8 cellular contexts compared by ENCODE assay signal in genomic region chr19:17245535-17245984, GRCh38. TPM values are rescaled to one million over a fixed set of nuclear protein-coding genes. Genes with fewer than 3 reads are reported as not detected.
A peak's percentile ranks its signal among the peaks of the same experiment; 100 is the strongest.
DNase-seq lines count a peak whose midpoint lies in the region; ATAC-seq, FAIRE-seq and TF ChIP-seq lines count a peak whose summit lies in the region.

Gene NR2F6 (minus strand): TSS chr19:17245919. CDS start chr19:17245220, 699 bp downstream.

- DNase-seq in PC-3 (no peak), endothelial cell of umbilical vein (ENCODE audit: low read depth, low spot score) (no peak), putamen (ENCODE audit: low spot score) (no peak), iPS-NIHi7 (ENCODE audit: extremely low spot score) (no peak), midbrain (lab: John Stamatoyannopoulos, UW) (no peak)
- peak in 3 of 9 donors; percentile 18 to 38 (median 26) for DNase-seq in naive thymus-derived CD4-positive, alpha-beta T cell

- CTCF ChIA-PET in PC-3 (lab: Charles Lee) = no interaction called here
- CTCF ChIA-PET in endothelial cell of umbilical vein (lab: Charles Lee) = no interaction called here
- CTCF ChIA-PET in naive thymus-derived CD4-positive, alpha-beta T cell (lab: Charles Lee) = no interaction called here

- H3K4me1 ChIP-seq in PC-3 (ENCODE audit: insufficient read depth, low read length) (peaks cover 30% of the 10 kb centered on the region), endothelial cell of umbilical vein (ENCODE audit: control insufficient read depth, extremely low read depth, insufficient read depth, low read length) (peaks cover 28% of the 10 kb centered on the region)
- peaks cover 0 to 11% of the 10 kb centered on the region in 2 donors for H3K4me1 ChIP-seq in naive thymus-derived CD4-positive, alpha-beta T cell (ENCODE audit: control insufficient read depth in 2 of 2, insufficient read depth in 2 of 2, low read length in 2 of 2)

- H4K20me1 ChIP-seq in PC-3 (ENCODE audit: low read length) (peaks cover 13% of the 10 kb centered on the region), endothelial cell of umbilical vein (replicated peaks; ENCODE audit: control insufficient read depth, extremely low read depth, insufficient read depth, low read length) (no peaks in the 10 kb centered on the region)

- peak within 1 kb of the TSS; percentile 84 for H3K4me3 ChIP-seq in PC-3 (ENCODE audit: low read length)
- peak within 1 kb of the TSS; percentile 65 to 84 (median 74) for H3K4me3 ChIP-seq in endothelial cell of umbilical vein (replicated peaks in 1 of 3; ENCODE audit: insufficient read depth in 1 of 3, low read depth in 1 of 3, low read length in 3 of 3)
- peak within 1 kb of the TSS; percentile 55 for H3K4me3 ChIP-seq in naive thymus-derived CD4-positive, alpha-beta T cell (ENCODE audit: low read length)

- no peak within 1 kb of the TSS; the same call in 1 of the 2 replicates for H3K27ac ChIP-seq in PC-3 (ENCODE audit: low read length)
- peak within 1 kb of the TSS; percentile 58 for H3K27ac ChIP-seq in endothelial cell of umbilical vein (ENCODE audit: insufficient read depth, low read depth, low read length)
- H3K27ac ChIP-seq in naive thymus-derived CD4-positive, alpha-beta T cell (ENCODE audit: low read depth, low read length) = peak within 1 kb of the TSS; percentile 60

- BruUV-seq in PC-3 (replicated peaks; lab: Mats Ljungman, UMichigan) (no TSS peak), endothelial cell of umbilical vein (replicated peaks; lab: Mats Ljungman, UMichigan) (no TSS peak)

- H3K4me2 ChIP-seq in PC-3 (ENCODE audit: low read length) (peak within 1 kb of the TSS; percentile 95), endothelial cell of umbilical vein (ENCODE audit: insufficient read depth, low read length) (peak within 1 kb of the TSS; percentile 81)

- no peaks in the 10 kb centered on the region for H3F3A ChIP-seq in PC-3 (ENCODE audit: low read length, unreplicated experiment)

- H3K9me3 ChIP-seq in PC-3 (ENCODE audit: low read length) (no peaks in the 10 kb centered on the region), endothelial cell of umbilical vein (replicated peaks; ENCODE audit: control insufficient read depth, insufficient read depth, low read length) (no peaks in the 10 kb centered on the region)
- no peaks in the 10 kb centered on the region for H3K9me3 ChIP-seq in naive thymus-derived CD4-positive, alpha-beta T cell (ENCODE audit: control insufficient read depth in 2 of 3, low read length in 3 of 3)

- H3K27me3 Mint-ChIP-seq in naive thymus-derived CD4-positive, alpha-beta T cell = peaks cover 0 to 16% (median 0%) of the 10 kb centered on the region in 5 donors

- H2AFZ ChIP-seq in PC-3 (ENCODE audit: low read length) (peak within 1 kb of the TSS; percentile 90), endothelial cell of umbilical vein (ENCODE audit: low read depth, low read length) (peak within 1 kb of the TSS; percentile 91)

- H3K36me3 Mint-ChIP-seq in naive thymus-derived CD4-positive, alpha-beta T cell = no peaks in the 10 kb centered on the region

- POLR2A ChIA-PET in PC-3 (lab: Charles Lee; ENCODE audit: unreplicated experiment) = no interaction called here
- POLR2A ChIA-PET in endothelial cell of umbilical vein (lab: Charles Lee) = no interaction called here
- POLR2A ChIA-PET in naive thymus-derived CD4-positive, alpha-beta T cell (lab: Charles Lee) = interaction anchor here (1.0 kb wide), 1 partner anchor 30 kb away, joined by 3 read pairs; the partner anchor contains the start of gene USE1

- H3K36me3 ChIP-seq in PC-3 (ENCODE audit: low read depth, low read length) (no peaks in the 10 kb centered on the region), endothelial cell of umbilical vein (ENCODE audit: control insufficient read depth in 2 of 2, extremely low read depth in 1 of 2, insufficient read depth in 2 of 2, low read length in 2 of 2) (peaks cover 0 to 8% of the 10 kb centered on the region in 2 experiments)
- no peaks in the 10 kb centered on the region for H3K36me3 ChIP-seq in naive thymus-derived CD4-positive, alpha-beta T cell (ENCODE audit: control insufficient read depth in 2 of 3, insufficient read depth in 3 of 3, low read length in 3 of 3)

- H3K9ac ChIP-seq in PC-3 (ENCODE audit: low read length) (peak within 1 kb of the TSS; percentile 70), endothelial cell of umbilical vein (replicated peaks; ENCODE audit: extremely low read depth, insufficient read depth, low read length) (peak within 1 kb of the TSS; percentile 62)

- peaks cover 0 to 2% (median 0%) of the 10 kb centered on the region in 11 donors for H3K9me3 Mint-ChIP-seq in naive thymus-derived CD4-positive, alpha-beta T cell

- peak within 1 kb of the TSS in 7 of 9 donors; percentile 31 to 86 (median 74) for H3K27ac Mint-ChIP-seq in naive thymus-derived CD4-positive, alpha-beta T cell

- no peak for TF ChIP-seq CTCF in PC-3 (conservative IDR thresholded peaks at IDR 0.05; ENCODE audit: low read depth, low read length)
- no peak for TF ChIP-seq CTCF in endothelial cell of umbilical vein (IDR thresholded peaks at IDR 0.05; ENCODE audit: extremely low read depth in 1 of 2, insufficient read depth in 1 of 2, low read depth in 1 of 2, low read length in 2 of 2)

- peak; percentile 14 for ATAC-seq in GM21447 (IDR thresholded peaks at IDR 0.05; ENCODE audit: unreplicated experiment)
- ATAC-seq in PC-3 = no peak
- ATAC-seq in naive thymus-derived CD4-positive, alpha-beta T cell = peak; percentile 28
- no peak for ATAC-seq in GM21786 (IDR thresholded peaks at IDR 0.05; ENCODE audit: unreplicated experiment)

- H3K9me2 ChIP-seq in PC-3 (replicated peaks; ENCODE audit: low read length) = no peaks in the 10 kb centered on the region

- no peak for TF ChIP-seq POLR2A in endothelial cell of umbilical vein (IDR thresholded peaks at IDR 0.05; ENCODE audit: low read depth, low read length)

- H3K27me3 ChIP-seq in PC-3 (ENCODE audit: low read length) (no peaks in the 10 kb centered on the region), endothelial cell of umbilical vein (ENCODE audit: control insufficient read depth in 2 of 2, insufficient read depth in 2 of 2, low read length in 2 of 2) (no peaks in the 10 kb centered on the region)
- H3K27me3 ChIP-seq in naive thymus-derived CD4-positive, alpha-beta T cell (ENCODE audit: control insufficient read depth in 2 of 2, insufficient read depth in 2 of 2, low read length in 2 of 2) = no peaks in the 10 kb centered on the region

- H3K79me2 ChIP-seq in PC-3 (ENCODE audit: low read length) (peaks cover 47% of the 10 kb centered on the region), endothelial cell of umbilical vein (ENCODE audit: control insufficient read depth, insufficient read depth, low read length) (peaks cover 27% of the 10 kb centered on the region)

- peak; percentile 42 for FAIRE-seq in endothelial cell of umbilical vein (lab: Jason Lieb, UNC)

- peak within 1 kb of the TSS; percentile 71 to 95 (median 86) for H3K4me3 Mint-ChIP-seq in naive thymus-derived CD4-positive, alpha-beta T cell

- H3K4me1 Mint-ChIP-seq in naive thymus-derived CD4-positive, alpha-beta T cell = peaks cover 0 to 13% (median 5%) of the 10 kb centered on the region in 7 donors

- intact Hi-C loops in PC-3 (cut with micrococcal nuclease) = no loop called here
- intact Hi-C loops in endothelial cell of umbilical vein (cut with micrococcal nuclease) = no loop called here
- intact Hi-C loops in naive thymus-derived CD4-positive, alpha-beta T cell (cut with micrococcal nuclease) = loop anchor here in 1 of 2 donors (1.0 kb wide), 1 partner anchor 10 kb away; no protein-coding TSS in a partner anchor

- no peaks in the 10 kb centered on the region for H3K9me1 ChIP-seq in endothelial cell of umbilical vein (replicated peaks; ENCODE audit: control insufficient read depth, extremely low read depth, insufficient read depth, low read length)

- dilution Hi-C loops in endothelial cell of umbilical vein (cut with MboI; ENCODE audit: extremely low pct_ligation_motif_present, low sequenced_read_pairs) = no loop called here

TF ChIP-seq in endothelial cell of umbilical vein, 7 proteins besides CTCF, POLR2A, EP300 and RAD21:
- TF ChIP-seq MAX (IDR thresholded peaks at IDR 0.05; ENCODE audit: insufficient read depth, insufficient read length) (no peak), POLR2AphosphoS5 (IDR thresholded peaks at IDR 0.05; ENCODE audit: insufficient read depth, low read depth, low read length) (peak; percentile 57)

RNA-seq across cellular contexts. Expression of gene NR2F6, which starts in this region (rescaled TPM):
- 134 and 159 TPM in 2 replicates for total RNA-seq in PC-3 (2014; rRNA removed)
- 36.1 and 39.2 TPM in 2 replicates for total RNA-seq in endothelial cell of umbilical vein
- polyA plus RNA-seq in endothelial cell of umbilical vein = 38.9 and 53.7 TPM in 2 replicates
- 16.1 and 29.4 TPM in 2 replicates for polyA plus RNA-seq in endothelial cell of umbilical vein (2011; cell fraction: cytosol; rRNA removed)
- polyA plus RNA-seq in endothelial cell of umbilical vein (2011; cell fraction: nucleus; rRNA removed) = 13.1 and 13.5 TPM in 2 replicates
- 12.2 and 17.6 TPM in 2 replicates for polyA plus RNA-seq in endothelial cell of umbilical vein (2012)
- polyA minus RNA-seq in endothelial cell of umbilical vein = 12.3 and 20.8 TPM in 2 replicates
- 90.8 TPM for polyA minus RNA-seq in endothelial cell of umbilical vein (2011; cell fraction: cytosol; rRNA and poly(A)+ RNA removed)
- 3.3 and 8.5 TPM in 2 replicates for polyA minus RNA-seq in endothelial cell of umbilical vein (2011; cell fraction: nucleus; rRNA and poly(A)+ RNA removed)
- 1 to 10 TPM; 2.2 to 7.8 (median 7.0) TPM for total RNA-seq in naive thymus-derived CD4-positive, alpha-beta T cell
- polyA plus RNA-seq in naive thymus-derived CD4-positive, alpha-beta T cell = 1 to 10 TPM; 1.4 to 1.8 TPM

Comparison
In these comparisons a context has a peak if more than half of its experiments do, and no peak if none do; other contexts are left out.
1. RNA of gene NR2F6 (polyA plus RNA-seq): 12.2 to 53.7 TPM in endothelial cell of umbilical vein; 1.4 to 1.8 TPM in naive thymus-derived CD4-positive, alpha-beta T cell; every median in the first group is over 4 times any median in the second.
2. ATAC-seq: peak in GM21447 (single experiment) and naive thymus-derived CD4-positive, alpha-beta T cell (single experiment); none in PC-3 (single experiment) and GM21786 (single experiment).
3. Peak in every context shown above with its lines, with median percentiles within 50 percentile points of each other: H3K4me3 ChIP-seq.